Comparison of ENCODE assay signal across 2 cellular contexts in genomic region chr3:169144271-169144670, GRCh38.
TF ChIP-seq lines count a peak whose summit lies in the region.

No MANE protein-coding gene starts in this region.

TF ChIP-seq in HEK293, 187 proteins besides CTCF, POLR2A, EP300 and RAD21:
- no peak for TF ChIP-seq TSHZ1 (tag by site-specific recombination; IDR thresholded peaks at IDR 0.05; ENCODE audit: borderline replicate concordance)
- TF ChIP-seq ZNF391 (tag by site-specific recombination; IDR thresholded peaks at IDR 0.05; ENCODE audit: borderline replicate concordance, low read depth) = no peak
- no peak for TF ChIP-seq ZBTB26 (tag by site-specific recombination; optimal IDR thresholded peaks at IDR 0.05)
- no peak for TF ChIP-seq ZNF792 (tag by site-specific recombination; IDR thresholded peaks at IDR 0.05)
- TF ChIP-seq ZBTB6 (tag by site-specific recombination; IDR thresholded peaks at IDR 0.05) = no peak
- no peak for TF ChIP-seq ZNF266 (tag by site-specific recombination; IDR thresholded peaks at IDR 0.05; ENCODE audit: low read depth)
- TF ChIP-seq GLI4 (tag by site-specific recombination; IDR thresholded peaks at IDR 0.05) = no peak
- TF ChIP-seq ZNF707 (tag by site-specific recombination; IDR thresholded peaks at IDR 0.05) = no peak
- TF ChIP-seq ZNF132 (tag by site-specific recombination; IDR thresholded peaks at IDR 0.05; ENCODE audit: borderline replicate concordance) = no peak
- TF ChIP-seq ZNF548 (tag by site-specific recombination; IDR thresholded peaks at IDR 0.05) = no peak
- no peak for TF ChIP-seq ZNF292 (tag by site-specific recombination; IDR thresholded peaks at IDR 0.05; ENCODE audit: borderline replicate concordance, low read depth)
- no peak for TF ChIP-seq KLF8 (tag by site-specific recombination; IDR thresholded peaks at IDR 0.05)
- TF ChIP-seq ZNF521 (tag by site-specific recombination; IDR thresholded peaks at IDR 0.05) = no peak
TF ChIP-seq in HEK293: peak in this region for 0.

TF ChIP-seq in K562, 482 proteins besides CTCF, POLR2A, EP300 and RAD21 (continued from another document):
- TF ChIP-seq KLF16 (IDR thresholded peaks at IDR 0.05) (no peak), MAFK (IDR thresholded peaks at IDR 0.05; ENCODE audit: low read length) (peak; percentile 96)
